In the genomic region with DNA sequence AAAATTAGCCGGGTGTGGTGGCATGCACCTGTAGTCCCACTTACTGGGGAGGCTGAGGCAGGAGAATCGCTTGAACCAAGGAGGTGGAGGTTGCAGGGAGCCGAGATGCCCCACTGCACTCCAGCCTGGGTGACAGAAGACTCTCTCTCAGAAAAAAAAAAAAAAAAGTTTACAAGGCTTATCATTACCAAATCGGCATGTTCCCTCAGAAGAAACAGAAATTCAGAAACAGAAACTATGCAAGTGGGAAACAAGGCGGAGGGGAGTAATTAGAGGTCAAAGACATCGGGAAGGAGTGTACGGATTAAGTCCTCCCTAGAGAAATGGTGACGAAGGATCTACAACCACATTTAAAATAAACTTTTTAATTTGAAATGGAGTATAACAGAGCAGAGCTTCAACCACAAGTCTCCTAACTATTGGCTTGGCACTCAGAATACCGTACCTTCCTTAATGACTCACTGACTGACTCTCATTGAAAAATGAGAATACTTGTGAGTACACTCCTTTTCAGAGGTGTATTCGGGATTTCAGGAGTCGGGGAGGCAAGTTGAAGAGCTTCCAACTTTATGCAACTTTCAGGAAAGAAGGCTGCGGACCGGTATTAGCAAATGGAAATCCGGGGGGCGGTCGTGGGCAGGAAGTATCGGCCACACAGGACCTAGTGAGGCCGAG, we compare ENCODE assay signal across 8 cellular contexts. TPM values are rescaled to one million over a fixed set of nuclear protein-coding genes. Genes with fewer than 3 reads are reported as not detected.
DNase-seq lines count a peak whose midpoint lies in the region; ATAC-seq, FAIRE-seq and TF ChIP-seq lines count a peak whose summit lies in the region.

No MANE protein-coding gene starts in this region.

- WGBS in pancreas, 2 donors, result 12 to 13% methylated on average over 18 of the region's 18 CpGs

- peak overlapping the region; percentile 94 for H3K27ac Mint-ChIP-seq in activated CD8-positive, alpha-beta T cell treated with anti-CD3 and anti-CD28 coated beads for 36 hours

- no peak for TF ChIP-seq CTCF in activated CD8-positive, alpha-beta T cell treated with anti-CD3 and anti-CD28 coated beads for 36 hours (IDR thresholded peaks at IDR 0.05)
- no peak for TF ChIP-seq CTCF in foreskin keratinocyte (conservative IDR thresholded peaks at IDR 0.05)
- TF ChIP-seq CTCF in pancreas (IDR thresholded peaks at IDR 0.05), result no peak

- CTCF ChIA-PET in activated CD8-positive, alpha-beta T cell treated with anti-CD3 and anti-CD28 coated beads for 36 hours (lab: Charles Lee), result interaction anchor here (1.0 to 1.4 kb wide), 2 partner anchors 19 to 238 kb away, joined by 3 to 4 read pairs; no protein-coding TSS in a partner anchor

- H3K9me3 Mint-ChIP-seq in activated CD8-positive, alpha-beta T cell treated with anti-CD3 and anti-CD28 coated beads for 36 hours, result no peaks in the 10 kb centered on the region

- H3K9me3 ChIP-seq in pancreas, result no peaks in the 10 kb centered on the region

- peak; percentile 31 for ATAC-seq in activated CD8-positive, alpha-beta T cell treated with anti-CD3 and anti-CD28 coated beads for 36 hours
- ATAC-seq in foreskin keratinocyte (peak; percentile 69), pancreas (peak; percentile 29 to 62 (median 38))

- H3K36me3 Mint-ChIP-seq in activated CD8-positive, alpha-beta T cell treated with anti-CD3 and anti-CD28 coated beads for 36 hours (ENCODE audit: low read depth), result peaks cover 4% of the 10 kb centered on the region

- H3K27me3 ChIP-seq in foreskin keratinocyte (no peaks in the 10 kb centered on the region), pancreas (no peaks in the 10 kb centered on the region)

- POLR2A ChIA-PET in activated CD8-positive, alpha-beta T cell treated with anti-CD3 and anti-CD28 coated beads for 36 hours (lab: Charles Lee), result interaction anchor here (0.7 to 1.2 kb wide), 4 partner anchors 20 to 131 kb away, joined by 3 read pairs; a partner anchor contains a TSS

- H3K27ac ChIP-seq in foreskin keratinocyte (peak overlapping the region; percentile 67), pancreas (peak overlapping the region; percentile 94 to 98 (median 97))

- peak overlapping the region; percentile 94 for H3K4me3 Mint-ChIP-seq in activated CD8-positive, alpha-beta T cell treated with anti-CD3 and anti-CD28 coated beads for 36 hours

- no peaks in the 10 kb centered on the region for H3K4me1 ChIP-seq in foreskin keratinocyte
- H3K4me1 ChIP-seq in pancreas, result peaks cover 0 to 9% (median 0%) of the 10 kb centered on the region in 3 donors

- intact Hi-C loops in activated CD8-positive, alpha-beta T cell treated with anti-CD3 and anti-CD28 coated beads for 36 hours (cut with micrococcal nuclease), result no loop called here
- intact Hi-C loops in pancreas (cut with DNase I), result no loop called here

- DNase-seq in NOMO-1 treated with DMSO at 0.1 percent for 48 hours (lab: John Stamatoyannopoulos, UW; ENCODE audit: unreplicated experiment) (peak; percentile 33), NOMO-1 treated with dmso at 0.1 percent for 144 hours (lab: John Stamatoyannopoulos, UW; ENCODE audit: unreplicated experiment) (no peak), HPDE6-E6E7 (ENCODE audit: extremely low spot score) (peak; percentile 81), foreskin keratinocyte (peak; percentile 69 to 84), pancreas (no peak), NCI-H446 treated with DMSO at 0.1 percent for 48 hours (lab: John Stamatoyannopoulos, UW) (no peak), NK-92 (lab: John Stamatoyannopoulos, UW; ENCODE audit: unreplicated experiment) (no peak)
- DNase-seq in activated CD8-positive, alpha-beta T cell treated with anti-CD3 and anti-CD28 coated beads for 36 hours, result no peak

- FAIRE-seq in pancreas (lab: Jason Lieb, UNC), result no peak

- peak overlapping the region; percentile 56 to 87 (median 84) for H3K4me3 ChIP-seq in pancreas

- H3K36me3 ChIP-seq in pancreas, result no peaks in the 10 kb centered on the region

- peaks cover 11% of the 10 kb centered on the region for H3K4me1 Mint-ChIP-seq in activated CD8-positive, alpha-beta T cell treated with anti-CD3 and anti-CD28 coated beads for 36 hours (ENCODE audit: low read depth)

- H3K27me3 Mint-ChIP-seq in activated CD8-positive, alpha-beta T cell treated with anti-CD3 and anti-CD28 coated beads for 36 hours, result no peaks in the 10 kb centered on the region

RNA-seq across cellular contexts. Expression of a gene that starts 0.9 kb away (rescaled TPM):
- total RNA-seq in activated CD8-positive, alpha-beta T cell treated with anti-CD3 and anti-CD28 coated beads for 36 hours, result 10 to 100 TPM; 11.9 to 13.9 TPM
- 11.1 and 11.3 TPM in 2 replicates for total RNA-seq in foreskin keratinocyte
- polyA plus RNA-seq in foreskin keratinocyte, result 3.8 and 4.4 TPM in 2 replicates
- 1 to 10 TPM; 3.6 to 7.4 (median 5.6) TPM for total RNA-seq in pancreas
- polyA plus RNA-seq in pancreas, result 1 to 10 TPM; 2.7 to 3.1 TPM

RNA-seq across cellular contexts. Expression of a gene that starts 1.0 kb away (rescaled TPM):
- 1 to 10 TPM; 1.2 TPM for total RNA-seq in activated CD8-positive, alpha-beta T cell treated with anti-CD3 and anti-CD28 coated beads for 36 hours
- total RNA-seq in foreskin keratinocyte (2.4 TPM in 2 replicates), pancreas (1 to 10 TPM; 1.0 to 2.3 (median 1.9) TPM)
- polyA plus RNA-seq in foreskin keratinocyte (1.2 TPM in 2 replicates), pancreas (1 to 10 TPM; 2.5 to 4.6 TPM)

Comparison
In these comparisons a context has a peak if more than half of its experiments do, and no peak if none do; other contexts are left out.
1. DNase-seq: peak in NOMO-1 treated with DMSO at 0.1 percent for 48 hours (single experiment), HPDE6-E6E7 (single experiment) and foreskin keratinocyte (2 of 2); none in NOMO-1 treated with dmso at 0.1 percent for 144 hours (single experiment), activated CD8-positive, alpha-beta T cell treated with anti-CD3 and anti-CD28 coated beads for 36 hours (single experiment), pancreas (0 of 6), NCI-H446 treated with DMSO at 0.1 percent for 48 hours (single experiment) and NK-92 (single experiment).
2. Peak in every context shown above with its lines, with median percentiles within 50 percentile points of each other: ATAC-seq.